Comparison of ENCODE assay signal across 20 cellular contexts in genomic region chr5:18797241-18797640, GRCh38.
"Had no signal": no experiment of that assay in that cellular context is flagged by ENCODE, and none has a peak within 500 bp of the region (broad histone marks: within the 10 kb centered on the region; RNA-seq: fewer than 3 reads in every experiment).

No MANE protein-coding gene starts in this region.

- H3K27ac Mint-ChIP-seq: activated naive CD4-positive, alpha-beta T cell treated with anti-CD3 and anti-CD28 coated beads, Interleukin-2, amount 50 U/mL, for 72 hours; activated T-cell treated with anti-CD3 and anti-CD28 coated beads, Interleukin-2, amount 50 U/mL, for 24 hours; brain; stimulated activated effector memory CD8-positive, alpha-beta T cell treated with anti-CD3 and anti-CD28 coated beads, Interleukin-12 subunit alpha, Interleukin-12 subunit beta, amount 100 ng/mL, for 72 hours; T-helper 17 cell had no signal

- H3K36me3 Mint-ChIP-seq: activated naive CD4-positive, alpha-beta T cell treated with anti-CD3 and anti-CD28 coated beads, Interleukin-2, amount 50 U/mL, for 72 hours; brain; stimulated activated effector memory CD8-positive, alpha-beta T cell treated with anti-CD3 and anti-CD28 coated beads, Interleukin-12 subunit alpha, Interleukin-12 subunit beta, amount 100 ng/mL, for 72 hours had no signal

- H3K27me3 Mint-ChIP-seq: activated T-cell treated with anti-CD3 and anti-CD28 coated beads, Interleukin-2, amount 50 U/mL, for 24 hours; brain had no signal

- FAIRE-seq: keratinocyte, small intestine, TTC549 had no signal

- H3K4me3 Mint-ChIP-seq: activated T-cell treated with anti-CD3 and anti-CD28 coated beads, Interleukin-2, amount 50 U/mL, for 24 hours; brain; neural crest cell; stimulated activated effector memory CD8-positive, alpha-beta T cell treated with anti-CD3 and anti-CD28 coated beads, Interleukin-12 subunit alpha, Interleukin-12 subunit beta, amount 100 ng/mL, for 72 hours; T-helper 17 cell had no signal

- H3K36me3 ChIP-seq: left lung, right atrium auricular region, thyroid gland, vagina had no signal

- H3K9me3 ChIP-seq: left lung, right atrium auricular region, thyroid gland, vagina had no signal

- H3K9ac ChIP-seq: parathyroid adenoma had no signal

- H3K4me3 ChIP-seq: left lung, right atrium auricular region, thyroid gland, vagina had no signal

- H3K4me1 Mint-ChIP-seq: stimulated activated effector memory CD8-positive, alpha-beta T cell treated with anti-CD3 and anti-CD28 coated beads, Interleukin-12 subunit alpha, Interleukin-12 subunit beta, amount 100 ng/mL, for 72 hours had no signal

- H3K27me3 ChIP-seq: left lung, right atrium auricular region, thyroid gland, vagina had no signal

- H3K27ac ChIP-seq: left lung, parathyroid adenoma, right atrium auricular region, thyroid gland, vagina had no signal

- ATAC-seq: activated naive CD4-positive, alpha-beta T cell treated with anti-CD3 and anti-CD28 coated beads, Interleukin-2, amount 50 U/mL, for 72 hours; left lung; stimulated activated effector memory CD8-positive, alpha-beta T cell treated with anti-CD3 and anti-CD28 coated beads, Interleukin-12 subunit alpha, Interleukin-12 subunit beta, amount 100 ng/mL, for 72 hours; T-helper 17 cell had no signal

- H3K4me1 ChIP-seq: left lung, parathyroid adenoma, right atrium auricular region, thyroid gland, vagina had no signal

- H3K9me3 Mint-ChIP-seq: activated naive CD4-positive, alpha-beta T cell treated with anti-CD3 and anti-CD28 coated beads, Interleukin-2, amount 50 U/mL, for 72 hours; activated T-cell treated with anti-CD3 and anti-CD28 coated beads, Interleukin-2, amount 50 U/mL, for 24 hours had no signal

- DNase-seq: activated CD4-positive, alpha-beta T cell treated with anti-CD3 and anti-CD28 coated beads, Interleukin-2, amount 50 U/mL, for 4 hours; activated effector memory CD4-positive, alpha-beta T cell treated with Interleukin-2 at 50 U/mL for 16 hours; activated T-cell treated with anti-CD3 and anti-CD28 coated beads, Interleukin-2, amount 50 U/mL, for 24 hours; amniotic stem cell; cerebellar nuclear complex; dermis blood vessel endothelial cell; hypothalamus; left lung; small intestine; T-helper 17 cell; thyroid gland had no signal
